In the genomic region with DNA sequence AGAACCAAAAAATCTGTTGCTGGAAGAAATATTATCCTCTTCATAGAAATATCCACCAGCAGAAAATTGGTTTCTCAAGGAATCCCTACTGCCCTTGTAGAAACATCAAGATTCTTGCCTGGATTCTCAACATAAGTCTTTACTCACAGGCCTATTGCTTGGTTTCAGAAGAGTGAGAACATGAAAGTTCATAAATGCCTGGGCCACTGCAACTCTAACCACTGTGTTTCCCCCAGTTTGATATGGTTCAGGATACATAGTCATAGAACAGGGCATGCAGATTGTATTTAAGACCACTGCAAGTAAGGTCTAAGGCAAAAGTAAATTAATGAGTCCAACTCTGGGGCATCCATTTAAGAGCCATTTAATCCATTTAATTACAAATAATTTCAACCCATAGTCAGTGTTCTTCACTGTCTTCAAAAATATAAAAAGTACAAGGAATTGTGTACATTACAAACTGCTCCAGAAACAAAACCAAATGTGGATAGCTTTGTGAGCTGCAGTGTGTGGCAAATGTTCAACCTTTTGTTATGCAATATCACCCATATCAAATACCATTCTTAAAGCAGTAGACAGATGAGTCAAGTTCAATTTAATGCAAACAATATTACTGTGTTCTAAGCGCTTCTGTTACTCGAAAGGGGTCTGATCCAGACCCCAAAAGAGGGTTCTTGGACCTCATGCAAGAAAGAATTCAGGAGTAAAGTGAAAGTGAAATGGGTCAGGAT, we compare ENCODE assay signal across 27 cellular contexts.
"Had no signal": no experiment of that assay in that cellular context is flagged by ENCODE, and none has a peak within 500 bp of the region (broad histone marks: within the 10 kb centered on the region; RNA-seq: fewer than 3 reads in every experiment).

No MANE protein-coding gene starts in this region.

- H3K36me3 Mint-ChIP-seq: activated naive CD8-positive, alpha-beta T cell; immature natural killer cell; naive thymus-derived CD4-positive, alpha-beta T cell had no signal

- H3K27me3 ChIP-seq: adrenal gland, body of pancreas, esophagus squamous epithelium, gastroesophageal sphincter had no signal

- H3K27ac ChIP-seq: adrenal gland, body of pancreas, epithelial cell of prostate, esophagus squamous epithelium, gastroesophageal sphincter, thoracic aorta, VCaP had no signal

- H3K4me3 ChIP-seq: adrenal gland, body of pancreas, esophagus squamous epithelium, gastroesophageal sphincter, thoracic aorta had no signal

- DNase-seq: activated CD4-positive, alpha-beta T cell treated with anti-CD3 and anti-CD28 coated beads for 4 hours; activated CD4-positive, alpha-beta T cell treated with anti-CD3 and anti-CD28 coated beads, Interleukin-2, amount 50 U/mL, for 4 hours; activated naive CD4-positive, alpha-beta T cell treated with Interleukin-2 at 50 U/mL for 16 hours; activated T-cell treated with anti-CD3 and anti-CD28 coated beads for 4 hours; activated T-cell treated with anti-CD3 and anti-CD28 coated beads, Interleukin-2, amount 50 U/mL, for 72 hours; adrenal gland; aorta; body of pancreas; cortex of kidney; esophagus squamous epithelium; head of caudate nucleus; hypothalamus; immature natural killer cell; kidney; midbrain; naive thymus-derived CD4-positive, alpha-beta T cell; posterior cingulate gyrus; right cardiac atrium; stimulated activated CD4-positive, alpha-beta T cell treated with anti-CD3 and anti-CD28 coated beads, Interleukin-2, amount 100 ng/mL, for 48 hours; stimulated activated naive CD4-positive, alpha-beta T cell treated with Interleukin-2 at 50 U/mL for 16 hours; T-helper 9 cell had no signal

- ATAC-seq: activated T-cell treated with anti-CD3 and anti-CD28 coated beads, Interleukin-2, amount 50 U/mL, for 72 hours; body of pancreas; gastroesophageal sphincter; naive thymus-derived CD4-positive, alpha-beta T cell; right cardiac atrium had no signal

- H3K27ac Mint-ChIP-seq: activated naive CD8-positive, alpha-beta T cell; activated T-cell treated with anti-CD3 and anti-CD28 coated beads, Interleukin-2, amount 50 U/mL, for 72 hours; immature natural killer cell; naive thymus-derived CD4-positive, alpha-beta T cell; T-helper 1 cell treated with Interleukin-12 subunit alpha and Interleukin-12 subunit beta and Interleukin-4 antibody, amounts not matched to agents 30 μg/mL and 1 μg/mL, for 36 hours had no signal

- H3K4me1 ChIP-seq: adrenal gland, esophagus squamous epithelium, gastroesophageal sphincter had no signal

- H3K9me3 Mint-ChIP-seq: immature natural killer cell; T-helper 1 cell treated with Interleukin-12 subunit alpha and Interleukin-12 subunit beta and Interleukin-4 antibody, amounts not matched to agents 30 μg/mL and 1 μg/mL, for 36 hours had no signal

- H3K9me3 ChIP-seq: adrenal gland, body of pancreas, esophagus squamous epithelium, gastroesophageal sphincter, thoracic aorta had no signal

- H3K4me3 Mint-ChIP-seq: activated naive CD8-positive, alpha-beta T cell; activated T-cell treated with anti-CD3 and anti-CD28 coated beads, Interleukin-2, amount 50 U/mL, for 72 hours; immature natural killer cell; naive thymus-derived CD4-positive, alpha-beta T cell; T-helper 1 cell treated with Interleukin-12 subunit alpha and Interleukin-12 subunit beta and Interleukin-4 antibody, amounts not matched to agents 30 μg/mL and 1 μg/mL, for 36 hours had no signal

- H3K36me3 ChIP-seq: adrenal gland, esophagus squamous epithelium, gastroesophageal sphincter, thoracic aorta had no signal
